1 cellular context compared by ENCODE assay signal in the genomic region with DNA sequence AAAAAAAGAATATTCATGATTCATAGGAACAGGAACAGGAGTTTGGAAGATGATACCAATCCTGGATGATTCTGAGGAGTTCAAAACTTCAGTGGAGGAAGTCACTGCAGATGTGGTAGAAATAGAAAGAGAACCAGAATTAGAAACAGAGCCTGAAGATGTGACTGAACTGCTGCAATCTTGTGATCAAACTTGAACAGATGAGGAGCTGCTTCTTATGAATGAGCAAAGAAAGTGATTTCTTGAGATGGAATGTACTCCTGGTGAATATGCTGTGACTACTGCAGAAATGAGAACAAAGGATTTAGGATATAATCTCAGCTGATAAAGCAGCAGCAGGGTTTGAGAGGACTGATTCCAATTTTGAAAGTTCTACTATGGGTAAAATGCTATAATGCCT.
TF ChIP-seq lines count a peak whose summit lies in the region.

No MANE protein-coding gene starts in this region.

TF ChIP-seq in WTC11, 78 proteins besides CTCF, POLR2A, EP300 and RAD21 (continued from another document):
- TF ChIP-seq, protein P1, sequence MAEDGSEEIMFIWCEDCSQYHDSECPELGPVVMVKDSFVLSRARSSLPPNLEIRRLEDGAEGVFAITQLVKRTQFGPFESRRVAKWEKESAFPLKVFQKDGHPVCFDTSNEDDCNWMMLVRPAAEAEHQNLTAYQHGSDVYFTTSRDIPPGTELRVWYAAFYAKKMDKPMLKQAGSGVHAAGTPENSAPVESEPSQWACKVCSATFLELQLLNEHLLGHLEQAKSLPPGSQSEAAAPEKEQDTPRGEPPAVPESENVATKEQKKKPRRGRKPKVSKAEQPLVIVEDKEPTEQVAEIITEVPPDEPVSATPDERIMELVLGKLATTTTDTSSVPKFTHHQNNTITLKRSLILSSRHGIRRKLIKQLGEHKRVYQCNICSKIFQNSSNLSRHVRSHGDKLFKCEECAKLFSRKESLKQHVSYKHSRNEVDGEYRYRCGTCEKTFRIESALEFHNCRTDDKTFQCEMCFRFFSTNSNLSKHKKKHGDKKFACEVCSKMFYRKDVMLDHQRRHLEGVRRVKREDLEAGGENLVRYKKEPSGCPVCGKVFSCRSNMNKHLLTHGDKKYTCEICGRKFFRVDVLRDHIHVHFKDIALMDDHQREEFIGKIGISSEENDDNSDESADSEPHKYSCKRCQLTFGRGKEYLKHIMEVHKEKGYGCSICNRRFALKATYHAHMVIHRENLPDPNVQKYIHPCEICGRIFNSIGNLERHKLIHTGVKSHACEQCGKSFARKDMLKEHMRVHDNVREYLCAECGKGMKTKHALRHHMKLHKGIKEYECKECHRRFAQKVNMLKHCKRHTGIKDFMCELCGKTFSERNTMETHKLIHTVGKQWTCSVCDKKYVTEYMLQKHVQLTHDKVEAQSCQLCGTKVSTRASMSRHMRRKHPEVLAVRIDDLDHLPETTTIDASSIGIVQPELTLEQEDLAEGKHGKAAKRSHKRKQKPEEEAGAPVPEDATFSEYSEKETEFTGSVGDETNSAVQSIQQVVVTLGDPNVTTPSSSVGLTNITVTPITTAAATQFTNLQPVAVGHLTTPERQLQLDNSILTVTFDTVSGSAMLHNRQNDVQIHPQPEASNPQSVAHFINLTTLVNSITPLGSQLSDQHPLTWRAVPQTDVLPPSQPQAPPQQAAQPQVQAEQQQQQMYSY (CRISPR knock-in tag; IDR thresholded peaks at IDR 0.05), result no peak
- no peak for TF ChIP-seq MXD4 (CRISPR knock-in tag; IDR thresholded peaks at IDR 0.05; ENCODE audit: borderline replicate concordance)
